33 cellular contexts compared by ENCODE assay signal in the genomic region with DNA sequence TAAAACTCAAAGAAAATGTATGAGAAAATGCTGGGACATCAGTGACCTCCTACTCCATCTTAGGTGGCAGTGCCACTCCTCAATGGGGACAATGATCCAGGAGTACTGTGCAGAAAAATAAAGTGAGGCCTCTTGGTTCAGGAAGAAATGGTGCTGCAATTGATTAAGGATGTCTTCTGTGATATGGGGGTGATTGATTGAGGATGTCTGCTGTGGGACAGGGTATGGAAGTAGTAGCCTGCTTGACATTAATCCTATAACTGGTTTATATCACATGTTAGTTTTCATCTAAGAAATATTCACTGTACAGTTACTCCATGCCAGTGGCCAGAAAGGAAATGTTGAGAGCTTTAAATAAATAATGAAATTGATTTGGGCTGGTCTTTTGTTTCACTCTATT. TPM values are rescaled to one million over a fixed set of nuclear protein-coding genes. Genes with fewer than 3 reads are reported as not detected.
A peak's percentile ranks its signal among the peaks of the same experiment; 100 is the strongest.
DNase-seq lines count a peak whose midpoint lies in the region; ATAC-seq, FAIRE-seq and TF ChIP-seq lines count a peak whose summit lies in the region.
"Had no signal": no experiment of that assay in that cellular context is flagged by ENCODE, and none has a peak within 500 bp of the region (broad histone marks: within the 10 kb centered on the region; RNA-seq: fewer than 3 reads in every experiment).

No MANE protein-coding gene starts in this region.

- TF ChIP-seq CTCF in HCT116 (IDR thresholded peaks at IDR 0.05 in 2 of 3, conservative IDR thresholded peaks at IDR 0.05 in 1 of 3; ENCODE audit: borderline replicate concordance in 1 of 3, insufficient read depth in 1 of 3, low read depth in 2 of 3, low read length in 2 of 3) = no peak
- no peak for TF ChIP-seq CTCF in GM12878 (IDR thresholded peaks at IDR 0.05 in 2 of 3, conservative IDR thresholded peaks at IDR 0.05 in 1 of 3; ENCODE audit: control insufficient read depth in 2 of 3, extremely low read depth in 1 of 3, insufficient read depth in 1 of 3, low read depth in 3 of 3, low read length in 3 of 3)
- no peak for TF ChIP-seq CTCF in choroid plexus epithelial cell (conservative IDR thresholded peaks at IDR 0.05; ENCODE audit: low read depth, low read length)
- no peak for TF ChIP-seq CTCF in D721Med (IDR thresholded peaks at IDR 0.05; ENCODE audit: insufficient read depth, missing control alignments)

- POLR2A ChIA-PET in HCT116 (lab: Charles Lee) = no interaction called here
- POLR2A ChIA-PET in GM12878 (lab: Charles Lee) = no interaction called here

- no peak for TF ChIP-seq RAD21 in HCT116 (IDR thresholded peaks at IDR 0.05; ENCODE audit: low read depth)
- TF ChIP-seq RAD21 in GM12878 (IDR thresholded peaks at IDR 0.05; ENCODE audit: insufficient read depth, low read depth, low read length) = no peak

- H3K9ac ChIP-seq in HCT116 (ENCODE audit: low read length) (no peak overlapping the region), GM12878 (ENCODE audit: control insufficient read depth, insufficient read depth, low read length) (no peak overlapping the region)
- H3K9ac ChIP-seq: BLaER1 had no signal

- RAD21 ChIA-PET in HCT116 (lab: Charles Lee; ENCODE audit: low non-redundant PET in 1 of 2, low total read pairs in 2 of 2, uncharacterized antibody in 2 of 2, unreplicated experiment in 2 of 2) = no interaction called here
- RAD21 ChIA-PET in GM12878 (lab: Charles Lee; ENCODE audit: unreplicated experiment) = no interaction called here

- no peak for FAIRE-seq in GM12878 (lab: Jason Lieb, UNC)
- no peak for FAIRE-seq in D721Med (lab: Jason Lieb, UNC)
- FAIRE-seq: A204.1, GM12891, GM18507 had no signal

- TF ChIP-seq EP300 in GM12878 (IDR thresholded peaks at IDR 0.05; ENCODE audit: borderline replicate concordance in 1 of 2, control insufficient read depth in 1 of 2, low read depth in 2 of 2, low read length in 2 of 2) = no peak

- intact Hi-C loops in HCT116 (cut with micrococcal nuclease) = no loop called here
- intact Hi-C loops in GM12878 (cut with micrococcal nuclease; ENCODE audit: unreplicated experiment) = no loop called here

- H3K4me1 ChIP-seq in HCT116 (ENCODE audit: control insufficient read depth in 1 of 2, insufficient read depth in 2 of 2, low read length in 2 of 2) (no peaks in the 10 kb centered on the region), GM12878 (ENCODE audit: control insufficient read depth, insufficient read depth, low read length) (no peaks in the 10 kb centered on the region)
- H3K4me1 ChIP-seq: BE2C, Caco-2 had no signal

- H3K9me3 ChIP-seq in HCT116 (ENCODE audit: control insufficient read depth in 1 of 2, insufficient read depth in 1 of 2, low read depth in 1 of 2, low read length in 2 of 2) (no peaks in the 10 kb centered on the region), GM12878 (replicated peaks; ENCODE audit: control insufficient read depth, insufficient read depth, low read length) (no peaks in the 10 kb centered on the region)
- H3K9me3 ChIP-seq: BE2C, BLaER1, Caco-2 had no signal

- no peak; the same call in 1 of the 2 replicates for ATAC-seq in HCT116
- no peak for ATAC-seq in GM12878
- ATAC-seq in HG02973 (IDR thresholded peaks at IDR 0.05; ENCODE audit: unreplicated experiment) = no peak
- ATAC-seq in GM19463 (IDR thresholded peaks at IDR 0.05; ENCODE audit: unreplicated experiment) = no peak
- ATAC-seq in activated T-cell treated with anti-CD3 and anti-CD28 coated beads, Interleukin-2, amount 50 U/mL, for 72 hours (replicated peaks in 1 of 2) = no peak

- H3K27me3 Mint-ChIP-seq in activated T-cell treated with anti-CD3 and anti-CD28 coated beads, Interleukin-2, amount 50 U/mL, for 72 hours (ENCODE audit: low read depth) = peaks cover 54% of the 10 kb centered on the region

- no peaks in the 10 kb centered on the region for H3K36me3 ChIP-seq in HCT116 (ENCODE audit: control insufficient read depth in 1 of 2, insufficient read depth in 2 of 2, low read length in 2 of 2)
- H3K36me3 ChIP-seq in GM12878 (ENCODE audit: control insufficient read depth in 2 of 2, insufficient read depth in 2 of 2, low read length in 1 of 2) = no peaks in the 10 kb centered on the region
- H3K36me3 ChIP-seq: BE2C, BLaER1 had no signal

- TF ChIP-seq POLR2A in HCT116 (IDR thresholded peaks at IDR 0.05; ENCODE audit: borderline replicate concordance, extremely low read depth, insufficient read depth, insufficient read length) (no peak), GM12878 (IDR thresholded peaks at IDR 0.05; ENCODE audit: low read depth, low read length) (no peak), erythroblast (IDR thresholded peaks at IDR 0.05; ENCODE audit: low read length) (no peak)

- no peaks in the 10 kb centered on the region for H3K9me3 Mint-ChIP-seq in activated T-cell treated with anti-CD3 and anti-CD28 coated beads, Interleukin-2, amount 50 U/mL, for 72 hours

- H3K4me2 ChIP-seq in HCT116 (ENCODE audit: low read length) (no peak overlapping the region), GM12878 (ENCODE audit: control insufficient read depth, insufficient read depth) (no peak overlapping the region)
- H3K4me2 ChIP-seq: BLaER1 had no signal

- H3K4me3 Mint-ChIP-seq in activated T-cell treated with anti-CD3 and anti-CD28 coated beads, Interleukin-2, amount 50 U/mL, for 72 hours = no peak overlapping the region
- H3K4me3 Mint-ChIP-seq: CD14-positive monocyte; CD4-positive, alpha-beta memory T cell; CD4-positive, CD25-positive, alpha-beta regulatory T cell; CD8-positive, alpha-beta memory T cell had no signal

- DNase-seq in HCT116 (ENCODE audit: low read depth, low spot score) (peak; percentile 10), GM12878 (ENCODE audit: low read depth, low spot score) (no peak), choroid plexus epithelial cell (ENCODE audit: low read depth) (peak; percentile 2), erythroblast (lab: John Stamatoyannopoulos, UW) (peak; percentile 2 to 15), D721Med (ENCODE audit: insufficient read length, low spot score) (no peak)
- DNase-seq in activated T-cell treated with anti-CD3 and anti-CD28 coated beads, Interleukin-2, amount 50 U/mL, for 72 hours = no peak
- DNase-seq: 8988T; ACHN; BE2C; C1 segment of cervical spinal cord; Caco-2; Calu3; CD4-positive, alpha-beta memory T cell; CD4-positive, CD25-positive, alpha-beta regulatory T cell; CD8-positive, alpha-beta memory T cell; DMS 273 treated with DMSO at 0.1 percent for 48 hours; DMS153; DMS53; DMS79; DND-41; EL; GDM1 had no signal

- H3K36me3 Mint-ChIP-seq in activated T-cell treated with anti-CD3 and anti-CD28 coated beads, Interleukin-2, amount 50 U/mL, for 72 hours (ENCODE audit: insufficient read depth in 2 of 2) = no peaks in the 10 kb centered on the region
- H3K36me3 Mint-ChIP-seq: CD14-positive monocyte; CD4-positive, alpha-beta memory T cell; CD4-positive, CD25-positive, alpha-beta regulatory T cell; CD8-positive, alpha-beta memory T cell had no signal

- H4K20me1 ChIP-seq in HCT116 (ENCODE audit: insufficient read depth) = no peaks in the 10 kb centered on the region
- no peaks in the 10 kb centered on the region for H4K20me1 ChIP-seq in GM12878 (ENCODE audit: control insufficient read depth, insufficient read depth)
- H4K20me1 ChIP-seq: BLaER1 had no signal

- 0 out of 2 replicates have a peak, but pooled peaks cover 3% of the 10 kb centered on the region for H3K27me3 ChIP-seq in HCT116 (ENCODE audit: insufficient read depth, low read length)
- peaks cover 1 to 2% of the 10 kb centered on the region in 2 experiments; a peak in 2 of 4 replicates for H3K27me3 ChIP-seq in GM12878 (replicated peaks in 1 of 2; ENCODE audit: control insufficient read depth in 2 of 2, insufficient read depth in 2 of 2, low read length in 1 of 2)
- H3K27me3 ChIP-seq: BLaER1 had no signal

- H3K79me2 ChIP-seq in HCT116 (ENCODE audit: insufficient read depth, low read length) = no peaks in the 10 kb centered on the region
- no peaks in the 10 kb centered on the region for H3K79me2 ChIP-seq in GM12878 (ENCODE audit: control insufficient read depth, insufficient read depth, low read length)

- H3K4me3 ChIP-seq in HCT116 (replicated peaks in 1 of 2; ENCODE audit: low read depth in 1 of 2, low read length in 2 of 2) (no peak overlapping the region), GM12878 (no peak overlapping the region), choroid plexus epithelial cell (ENCODE audit: low read depth, low read length) (no peak overlapping the region)
- H3K4me3 ChIP-seq: BLaER1 had no signal

- SMC1A ChIA-PET in GM12878 (lab: Charles Lee; ENCODE audit: uncharacterized antibody, unreplicated experiment) = no interaction called here

- no peak overlapping the region for H3K27ac ChIP-seq in HCT116 (ENCODE audit: low read depth, low read length)
- no peak overlapping the region for H3K27ac ChIP-seq in GM12878 (ENCODE audit: control insufficient read depth, insufficient read depth)
- H3K27ac ChIP-seq: BLaER1 had no signal

- no peaks in the 10 kb centered on the region for H3K4me1 Mint-ChIP-seq in activated T-cell treated with anti-CD3 and anti-CD28 coated beads, Interleukin-2, amount 50 U/mL, for 72 hours (ENCODE audit: low read depth)
- H3K4me1 Mint-ChIP-seq: CD14-positive monocyte; CD4-positive, alpha-beta memory T cell; CD4-positive, CD25-positive, alpha-beta regulatory T cell; CD8-positive, alpha-beta memory T cell had no signal

- CTCF ChIA-PET in HCT116 (lab: Charles Lee) = no interaction called here
- CTCF ChIA-PET in GM12878 (lab: Yijun Ruan, JAX) = interaction anchor here (0.9 to 1.0 kb wide), 2 partner anchors 23 to 30 kb away, joined by 3 to 4 read pairs; no protein-coding TSS in a partner anchor

- no TSS peak for BruUV-seq in HCT116 (replicated peaks; lab: Mats Ljungman, UMichigan)
- BruUV-seq in GM12878 (replicated peaks; lab: Mats Ljungman, UMichigan) = no TSS peak

- no peaks in the 10 kb centered on the region for H3K9me2 ChIP-seq in HCT116 (ENCODE audit: insufficient read depth)

- no peak overlapping the region for H2AFZ ChIP-seq in HCT116 (ENCODE audit: low read depth, low read length, poor library complexity, severe bottlenecking)
- no peak overlapping the region for H2AFZ ChIP-seq in GM12878 (ENCODE audit: control insufficient read depth, low read depth, low read length)

- no peak overlapping the region for H3K27ac Mint-ChIP-seq in activated T-cell treated with anti-CD3 and anti-CD28 coated beads, Interleukin-2, amount 50 U/mL, for 72 hours
- H3K27ac Mint-ChIP-seq: CD14-positive monocyte; CD4-positive, alpha-beta memory T cell; CD4-positive, CD25-positive, alpha-beta regulatory T cell; CD8-positive, alpha-beta memory T cell had no signal

- in situ Hi-C loops in GM12878 (cut with MboI) = no loop called here

RNA-seq across cellular contexts. Expression of a gene that starts 20.5 kb away (rescaled TPM):
- total RNA-seq in HCT116 (2021; ENCODE audit: unreplicated experiment) (not detected), GM12878 (2014; rRNA removed) (not detected in 2 replicates), GM12878 (2014; rRNA removed; fragmentation: Illumina TruSeq; extraction: Trizol) (not detected in 2 replicates), GM12878 (2021) (not detected in 2 replicates)
- polyA plus RNA-seq in HCT116 (2012) = 0.09 TPM in 1 of 2 replicates, not detected in the other
- not detected in 2 replicates for total RNA-seq in GM12878 (2013; cell fraction: nucleolus; rRNA removed)
- not detected for polyA plus RNA-seq in GM12878 (2011; ENCODE audit: low read depth)
- polyA plus RNA-seq in GM12878 (2011; rRNA removed) (not detected in 2 replicates), GM12878 (2014; fragmentation: Illumina TruSeq; extraction: Trizol) (not detected in 2 replicates), GM12878 (2014; fragmentation: Nextera tagmentation; extraction: Ambion mirVana) (not detected), GM12878 (2014; rRNA removed) (not detected in 2 replicates), GM12878 (2016; fragmentation: Nextera tagmentation; extraction: Ambion mirVana) (not detected)
- not detected in 2 replicates for polyA plus RNA-seq in GM12878 (2011; cell fraction: cytosol; rRNA removed)
- polyA plus RNA-seq in GM12878 (2011; cell fraction: nucleus; rRNA removed) = not detected in 2 replicates
- not detected in 2 replicates for polyA plus RNA-seq in GM12878 (2012)
- polyA minus RNA-seq in GM12878 (2011; rRNA and poly(A)+ RNA removed) = not detected in 2 replicates
- polyA minus RNA-seq in GM12878 (2011; cell fraction: cytosol; rRNA and poly(A)+ RNA removed) = not detected in 2 replicates
- polyA minus RNA-seq in GM12878 (2011; cell fraction: nucleus; rRNA and poly(A)+ RNA removed) = not detected in 2 replicates
- not detected for total RNA-seq in activated T-cell treated with anti-CD3 and anti-CD28 coated beads, Interleukin-2, amount 50 U/mL, for 72 hours
- total RNA-seq: A673; Caco-2; Calu3; CD4-positive, alpha-beta memory T cell; CD4-positive, CD25-positive, alpha-beta regulatory T cell; CD8-positive, alpha-beta memory T cell; Daoy; G401 had no signal
- polyA plus RNA-seq: AG04450; CD14-positive monocyte; CD4-positive, alpha-beta memory T cell; CD4-positive, CD25-positive, alpha-beta regulatory T cell; CD8-positive, alpha-beta memory T cell had no signal

RNA-seq across cellular contexts. Expression of a gene that starts 41.8 kb away (rescaled TPM):
- 19.5 TPM for total RNA-seq in HCT116 (2021; ENCODE audit: unreplicated experiment)
- polyA plus RNA-seq in HCT116 (2012) = 13.3 and 20.8 TPM in 2 replicates
- 13.8 and 16.6 TPM in 2 replicates for total RNA-seq in GM12878 (2013; cell fraction: nucleolus; rRNA removed)
- 19.5 and 25.5 TPM in 2 replicates for total RNA-seq in GM12878 (2014; rRNA removed)
- total RNA-seq in GM12878 (2014; rRNA removed; fragmentation: Illumina TruSeq; extraction: Trizol) = 16.4 and 17.0 TPM in 2 replicates
- 16.1 and 16.9 TPM in 2 replicates for total RNA-seq in GM12878 (2021)
- 12.8 TPM for polyA plus RNA-seq in GM12878 (2011; ENCODE audit: low read depth)
- polyA plus RNA-seq in GM12878 (2011; rRNA removed) = 44.2 and 56.7 TPM in 2 replicates
- 24.4 and 26.6 TPM in 2 replicates for polyA plus RNA-seq in GM12878 (2011; cell fraction: cytosol; rRNA removed)
- 13.9 and 14.3 TPM in 2 replicates for polyA plus RNA-seq in GM12878 (2011; cell fraction: nucleus; rRNA removed)
- 18.9 and 20.8 TPM in 2 replicates for polyA plus RNA-seq in GM12878 (2012)
- 15.5 and 15.6 TPM in 2 replicates for polyA plus RNA-seq in GM12878 (2014; fragmentation: Illumina TruSeq; extraction: Trizol)
- polyA plus RNA-seq in GM12878 (2014; fragmentation: Nextera tagmentation; extraction: Ambion mirVana) = 10 to 100 TPM in 1 of 2 experiments, 1 to 10 TPM in 1; 9.3 to 18.2 TPM
- polyA plus RNA-seq in GM12878 (2014; rRNA removed) = 22.7 and 28.0 TPM in 2 replicates
- 10 to 100 TPM; 29.0 to 31.8 TPM for polyA plus RNA-seq in GM12878 (2016; fragmentation: Nextera tagmentation; extraction: Ambion mirVana)
- 18.6 and 19.0 TPM in 2 replicates for polyA minus RNA-seq in GM12878 (2011; rRNA and poly(A)+ RNA removed)
- polyA minus RNA-seq in GM12878 (2011; cell fraction: cytosol; rRNA and poly(A)+ RNA removed) = 4.0 TPM in 2 replicates
- polyA minus RNA-seq in GM12878 (2011; cell fraction: nucleus; rRNA and poly(A)+ RNA removed) = 3.3 and 4.5 TPM in 2 replicates
- 10 to 100 TPM; 26.2 to 31.2 TPM for total RNA-seq in activated T-cell treated with anti-CD3 and anti-CD28 coated beads, Interleukin-2, amount 50 U/mL, for 72 hours

Comparison
In these comparisons a context has a peak if more than half of its experiments do, and no peak if none do; other contexts are left out.
1. DNase-seq: peak in HCT116 (single experiment), choroid plexus epithelial cell (single experiment) and erythroblast (2 of 2); none in GM12878 (single experiment), D721Med (single experiment) and activated T-cell treated with anti-CD3 and anti-CD28 coated beads, Interleukin-2, amount 50 U/mL, for 72 hours (0 of 2).